ENCODE assay signal across 14 cellular contexts in the genomic region with DNA sequence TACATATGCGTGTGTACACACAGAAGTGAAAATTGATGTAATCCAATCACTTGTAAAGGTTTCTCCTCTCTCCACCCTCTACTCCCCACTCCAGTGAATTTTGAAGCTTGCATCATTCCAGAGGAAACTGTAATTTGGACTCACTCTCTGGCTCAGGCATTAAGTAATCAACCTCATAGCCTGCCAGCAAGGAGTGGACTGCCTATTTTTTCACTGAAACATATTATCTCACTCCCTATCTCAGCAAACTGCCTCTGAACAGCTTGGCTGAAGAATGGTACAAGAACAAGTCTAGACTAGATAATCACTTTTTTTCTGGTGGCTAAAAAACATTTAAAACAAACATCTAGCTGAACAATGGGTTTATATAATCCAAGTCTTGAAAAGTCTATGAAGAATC.
DNase-seq lines count a peak whose midpoint lies in the region; ATAC-seq, FAIRE-seq and TF ChIP-seq lines count a peak whose summit lies in the region.
"Had no signal": no experiment of that assay in that cellular context is flagged by ENCODE, and none has a peak within 500 bp of the region (broad histone marks: within the 10 kb centered on the region; RNA-seq: fewer than 3 reads in every experiment).

No MANE protein-coding gene starts in this region.

- H3K27me3 ChIP-seq in brain microvascular endothelial cell (replicated peaks) (no peaks in the 10 kb centered on the region), keratinocyte (ENCODE audit: control insufficient read depth, extremely low read depth, insufficient read depth, low read length) (no peaks in the 10 kb centered on the region)
- H3K27me3 ChIP-seq: ovary had no signal

- H3K4me1 ChIP-seq in keratinocyte (ENCODE audit: control insufficient read depth, extremely low read depth, insufficient read depth, low read length): peaks cover 46% of the 10 kb centered on the region

- H3K9ac ChIP-seq in keratinocyte (ENCODE audit: control insufficient read depth, extremely low read depth, insufficient read depth, low read length): peak overlapping the region; percentile 61

- H3K4me3 ChIP-seq in brain microvascular endothelial cell (ENCODE audit: low read depth, low read length): no peak overlapping the region
- H3K4me3 ChIP-seq in keratinocyte (ENCODE audit: control insufficient read depth in 2 of 3, extremely low read depth in 1 of 3, insufficient read depth in 2 of 3, low read depth in 1 of 3, low read length in 3 of 3): peak overlapping the region in 1 of 3 experiments; percentile 44
- H3K4me3 ChIP-seq: ovary had no signal

- FAIRE-seq in keratinocyte (lab: Jason Lieb, UNC): peak; percentile 82
- FAIRE-seq: endometrium had no signal

- H3K27ac Mint-ChIP-seq in activated CD4-positive, alpha-beta T cell treated with anti-CD3 and anti-CD28 coated beads, Interleukin-2, amount 10 ng/mL, durations not matched to agents 24 days and 14 days: peak overlapping the region; percentile 9
- no peak overlapping the region for H3K27ac Mint-ChIP-seq in activated CD4-positive, alpha-beta memory T cell treated with anti-CD3 and anti-CD28 coated beads, Interleukin-2, amount 10 ng/mL, durations not matched to agents 7 days and 5 days
- H3K27ac Mint-ChIP-seq: B cell had no signal

- H4K20me1 ChIP-seq in keratinocyte (ENCODE audit: control insufficient read depth, extremely low read depth, insufficient read depth, low read length): no peaks in the 10 kb centered on the region

- DNase-seq in activated CD4-positive, alpha-beta T cell treated with anti-CD3 and anti-CD28 coated beads, Interleukin-2, amount 10 ng/mL, durations not matched to agents 24 days and 14 days: no peak
- DNase-seq in activated CD4-positive, alpha-beta T cell treated with anti-CD3 and anti-CD28 coated beads for 4 hours: no peak
- DNase-seq in brain microvascular endothelial cell (peak; percentile 80), keratinocyte (ENCODE audit: low read depth, low spot score) (peak; percentile 54), ureter (ENCODE audit: low spot score) (peak; percentile 54)
- no peak for DNase-seq in activated CD4-positive, alpha-beta memory T cell treated with anti-CD3 and anti-CD28 coated beads, Interleukin-2, amount 10 ng/mL, durations not matched to agents 7 days and 5 days
- DNase-seq: activated CD4-positive, alpha-beta T cell treated with anti-CD3 and anti-CD28 coated beads, Interleukin-2, amount 50 U/mL, for 4 hours; NCI-H345; ovary; stimulated activated naive CD4-positive, alpha-beta T cell had no signal

- ATAC-seq in GM18873 (IDR thresholded peaks at IDR 0.05; ENCODE audit: low FRiP score, unreplicated experiment) (no peak), HG02798 (IDR thresholded peaks at IDR 0.05; ENCODE audit: poor library complexity, unreplicated experiment) (no peak)

- dilution Hi-C loops in keratinocyte (cut with MboI; ENCODE audit: extremely low pct_ligation_motif_present, low sequenced_read_pairs): no loop called here

- in situ Hi-C loops in brain microvascular endothelial cell (cut with HindIII; ENCODE audit: low pct_ligation_motif_present, low sequenced_read_pairs): no loop called here

- peaks cover 44% of the 10 kb centered on the region for H3K36me3 Mint-ChIP-seq in activated CD4-positive, alpha-beta T cell treated with anti-CD3 and anti-CD28 coated beads, Interleukin-2, amount 10 ng/mL, durations not matched to agents 24 days and 14 days (ENCODE audit: low read depth)
- peaks cover 22% of the 10 kb centered on the region for H3K36me3 Mint-ChIP-seq in activated CD4-positive, alpha-beta memory T cell treated with anti-CD3 and anti-CD28 coated beads, Interleukin-2, amount 10 ng/mL, durations not matched to agents 7 days and 5 days (ENCODE audit: low read depth)

- H3K27me3 Mint-ChIP-seq in activated CD4-positive, alpha-beta T cell treated with anti-CD3 and anti-CD28 coated beads, Interleukin-2, amount 10 ng/mL, durations not matched to agents 24 days and 14 days: no peaks in the 10 kb centered on the region
- no peaks in the 10 kb centered on the region for H3K27me3 Mint-ChIP-seq in activated CD4-positive, alpha-beta memory T cell treated with anti-CD3 and anti-CD28 coated beads, Interleukin-2, amount 10 ng/mL, durations not matched to agents 7 days and 5 days
- H3K27me3 Mint-ChIP-seq: B cell had no signal

- peaks cover 8% of the 10 kb centered on the region for H3K9me3 Mint-ChIP-seq in activated CD4-positive, alpha-beta T cell treated with anti-CD3 and anti-CD28 coated beads, Interleukin-2, amount 10 ng/mL, durations not matched to agents 24 days and 14 days
- peaks cover 2% of the 10 kb centered on the region for H3K9me3 Mint-ChIP-seq in activated CD4-positive, alpha-beta memory T cell treated with anti-CD3 and anti-CD28 coated beads, Interleukin-2, amount 10 ng/mL, durations not matched to agents 7 days and 5 days

- H3K9me1 ChIP-seq in keratinocyte (ENCODE audit: control insufficient read depth, extremely low read depth, insufficient read depth, low read length): no peaks in the 10 kb centered on the region

- H3K79me2 ChIP-seq in keratinocyte (ENCODE audit: control insufficient read depth, insufficient read depth, low read length): no peaks in the 10 kb centered on the region

- H3K9me3 ChIP-seq in keratinocyte (ENCODE audit: control insufficient read depth, low read depth, low read length): no peaks in the 10 kb centered on the region
- H3K9me3 ChIP-seq: ovary had no signal

- no peak overlapping the region for H2AFZ ChIP-seq in keratinocyte (ENCODE audit: control insufficient read depth, low read length)

- POLR2A ChIA-PET in activated CD4-positive, alpha-beta memory T cell treated with anti-CD3 and anti-CD28 coated beads, Interleukin-2, amount 10 ng/mL, durations not matched to agents 7 days and 5 days (lab: Charles Lee): no interaction called here

- H3K4me2 ChIP-seq in keratinocyte (ENCODE audit: control insufficient read depth, extremely low read depth, insufficient read depth, low read depth, low read length): peak overlapping the region; percentile 49

- H3K4me1 Mint-ChIP-seq in activated CD4-positive, alpha-beta T cell treated with anti-CD3 and anti-CD28 coated beads, Interleukin-2, amount 10 ng/mL, durations not matched to agents 24 days and 14 days: peaks cover 40% of the 10 kb centered on the region
- peaks cover 25% of the 10 kb centered on the region for H3K4me1 Mint-ChIP-seq in activated CD4-positive, alpha-beta memory T cell treated with anti-CD3 and anti-CD28 coated beads, Interleukin-2, amount 10 ng/mL, durations not matched to agents 7 days and 5 days

- no peaks in the 10 kb centered on the region for H3K36me3 ChIP-seq in brain microvascular endothelial cell (replicated peaks)
- no peaks in the 10 kb centered on the region for H3K36me3 ChIP-seq in keratinocyte (ENCODE audit: control insufficient read depth in 2 of 2, extremely low read depth in 1 of 2, insufficient read depth in 2 of 2, low read length in 2 of 2)
- H3K36me3 ChIP-seq: ovary had no signal

- CTCF ChIA-PET in activated CD4-positive, alpha-beta memory T cell treated with anti-CD3 and anti-CD28 coated beads, Interleukin-2, amount 10 ng/mL, durations not matched to agents 7 days and 5 days (lab: Charles Lee): no interaction called here

- intact Hi-C loops in activated CD4-positive, alpha-beta T cell treated with anti-CD3 and anti-CD28 coated beads, Interleukin-2, amount 10 ng/mL, durations not matched to agents 24 days and 14 days (cut with micrococcal nuclease): loop anchor here (10.0 kb wide), 1 partner anchor 651 kb away; no protein-coding TSS in a partner anchor

- H3K4me3 Mint-ChIP-seq in activated CD4-positive, alpha-beta T cell treated with anti-CD3 and anti-CD28 coated beads, Interleukin-2, amount 10 ng/mL, durations not matched to agents 24 days and 14 days: no peak overlapping the region
- no peak overlapping the region for H3K4me3 Mint-ChIP-seq in activated CD4-positive, alpha-beta memory T cell treated with anti-CD3 and anti-CD28 coated beads, Interleukin-2, amount 10 ng/mL, durations not matched to agents 7 days and 5 days
- H3K4me3 Mint-ChIP-seq: B cell had no signal

- H3K27ac ChIP-seq in brain microvascular endothelial cell (peak overlapping the region; percentile 97), keratinocyte (ENCODE audit: control insufficient read depth, insufficient read depth, low read length) (peak overlapping the region; percentile 83)
- H3K27ac ChIP-seq: ovary had no signal

- TF ChIP-seq CTCF in brain microvascular endothelial cell (IDR thresholded peaks at IDR 0.05; ENCODE audit: low read depth, low read length, missing control alignments) (no peak), keratinocyte (optimal IDR thresholded peaks at IDR 0.05 in 1 of 3, IDR thresholded peaks at IDR 0.05 in 1 of 3, conservative IDR thresholded peaks at IDR 0.05 in 1 of 3; ENCODE audit: extremely low read depth in 1 of 3, insufficient read depth in 2 of 3, low read length in 3 of 3) (no peak)

Comparison
In these comparisons a context has a peak if more than half of its experiments do, and no peak if none do; other contexts are left out.
1. DNase-seq: peak in brain microvascular endothelial cell (single experiment), keratinocyte (single experiment) and ureter (single experiment); none in activated CD4-positive, alpha-beta T cell treated with anti-CD3 and anti-CD28 coated beads, Interleukin-2, amount 10 ng/mL, durations not matched to agents 24 days and 14 days (single experiment), activated CD4-positive, alpha-beta T cell treated with anti-CD3 and anti-CD28 coated beads for 4 hours (0 of 2) and activated CD4-positive, alpha-beta memory T cell treated with anti-CD3 and anti-CD28 coated beads, Interleukin-2, amount 10 ng/mL, durations not matched to agents 7 days and 5 days (single experiment).